In the genomic region with DNA sequence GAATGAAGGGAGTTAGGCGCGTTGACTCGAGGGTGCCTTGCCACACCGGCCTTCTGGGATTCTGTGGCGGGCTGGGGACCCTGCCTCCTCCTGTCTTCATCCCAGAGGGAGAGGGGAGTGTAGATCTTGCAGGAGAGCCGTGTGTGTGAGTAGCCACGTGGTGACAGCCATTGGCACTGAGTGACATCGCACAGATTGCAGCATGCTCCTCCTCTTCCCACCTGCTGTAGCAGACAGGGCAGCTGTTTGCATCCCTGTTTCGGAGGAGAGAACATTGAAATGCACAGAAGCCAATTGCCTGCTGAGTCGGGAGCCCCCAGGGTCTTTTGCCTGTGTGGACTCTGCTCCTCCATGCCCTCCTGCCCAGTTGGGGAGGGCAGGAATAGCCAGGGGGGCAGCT, we compare ENCODE assay signal across 1 cellular context.
TF ChIP-seq lines count a peak whose summit lies in the region.

No MANE protein-coding gene starts in this region.

TF ChIP-seq in GM23338, 12 proteins besides CTCF, POLR2A, EP300 and RAD21 (continued from another document):
- TF ChIP-seq ZNF462 (CRISPR knock-in tag; IDR thresholded peaks at IDR 0.05) (no peak), NANOG (IDR thresholded peaks at IDR 0.05; ENCODE audit: borderline replicate concordance) (no peak), EZH2phosphoT487 (IDR thresholded peaks at IDR 0.05; ENCODE audit: unreplicated experiment) (no peak)
TF ChIP-seq in GM23338: peak in this region for 0.
